Comparison of ENCODE assay signal across 21 cellular contexts in genomic region chr2:105783151-105783738, GRCh38. TPM values are rescaled to one million over a fixed set of nuclear protein-coding genes. Genes with fewer than 3 reads are reported as not detected.
DNase-seq lines count a peak whose midpoint lies in the region; ATAC-seq and TF ChIP-seq lines count a peak whose summit lies in the region.
"Had no signal": no experiment of that assay in that cellular context is flagged by ENCODE, and none has a peak within 500 bp of the region (broad histone marks: within the 10 kb centered on the region; RNA-seq: fewer than 3 reads in every experiment).

No MANE protein-coding gene starts in this region.

- no peak overlapping the region for H3K4me3 ChIP-seq in BLaER1 treated with 17β-estradiol and CSF1 and Interleukin-3, amounts not matched to agents 10 nM and 100 nM
- H3K4me3 ChIP-seq in endodermal cell (ENCODE audit: low read length), result no peak overlapping the region
- H3K4me3 ChIP-seq: body of pancreas, gastrocnemius medialis, testis had no signal

- peak overlapping the region in 3 of 11 experiments; percentile 9 to 42 (median 26); a peak in 2 of 22 replicates for H3K9ac ChIP-seq in BLaER1 treated with 17β-estradiol and CSF1 and Interleukin-3, amounts not matched to agents 10 nM and 100 nM
- H3K9ac ChIP-seq in endodermal cell (ENCODE audit: extremely low read depth, low read length, poor library complexity, severe bottlenecking), result no peak overlapping the region

- peak overlapping the region in 8 of 11 experiments; percentile 8 to 98 (median 30); a peak in 14 of 22 replicates for H3K27ac ChIP-seq in BLaER1 treated with 17β-estradiol and CSF1 and Interleukin-3, amounts not matched to agents 10 nM and 100 nM
- H3K27ac ChIP-seq in CD4-positive, alpha-beta T cell (ENCODE audit: low read depth, low read length), result no peak overlapping the region
- no peak overlapping the region for H3K27ac ChIP-seq in endodermal cell (ENCODE audit: low read depth, low read length)
- H3K27ac ChIP-seq: body of pancreas, epithelial cell of prostate, gastrocnemius medialis, testis had no signal

- CTCF ChIA-PET in CD4-positive, alpha-beta T cell (lab: Charles Lee), result interaction anchor here (0.9 to 2.8 kb wide), 6 partner anchors 10 to 136 kb away, joined by 3 to 8 read pairs (median 3); no protein-coding TSS in a partner anchor

- no peak for TF ChIP-seq CTCF in CD4-positive, alpha-beta T cell (IDR thresholded peaks at IDR 0.05)
- TF ChIP-seq CTCF in endodermal cell (conservative IDR thresholded peaks at IDR 0.05), result no peak

- no peaks in the 10 kb centered on the region for H3K9me3 Mint-ChIP-seq in CD4-positive, alpha-beta T cell
- no peaks in the 10 kb centered on the region for H3K9me3 Mint-ChIP-seq in endodermal cell

- no peaks in the 10 kb centered on the region for H3K27me3 Mint-ChIP-seq in CD4-positive, alpha-beta T cell
- no peaks in the 10 kb centered on the region for H3K27me3 Mint-ChIP-seq in endodermal cell (ENCODE audit: insufficient read depth)
- H3K27me3 Mint-ChIP-seq: progenitor cell of endocrine pancreas had no signal

- H4K20me1 ChIP-seq in BLaER1 treated with 17β-estradiol and CSF1 and Interleukin-3, amounts not matched to agents 10 nM and 100 nM, result peaks cover 26 to 100% (median 46%) of the 10 kb centered on the region in 11 experiments; a peak in 16 of 22 replicates

- H3K4me3 Mint-ChIP-seq in CD4-positive, alpha-beta T cell, result peak overlapping the region; percentile 81
- H3K4me3 Mint-ChIP-seq in endodermal cell, result no peak overlapping the region

- peak overlapping the region; percentile 98 for H3K27ac Mint-ChIP-seq in CD4-positive, alpha-beta T cell
- H3K27ac Mint-ChIP-seq in endodermal cell, result no peak overlapping the region

- peaks cover 56% of the 10 kb centered on the region for H3K36me3 Mint-ChIP-seq in CD4-positive, alpha-beta T cell (ENCODE audit: low read depth)
- peaks cover 7% of the 10 kb centered on the region for H3K36me3 Mint-ChIP-seq in endodermal cell (ENCODE audit: low read depth)

- H3K36me3 ChIP-seq in BLaER1 treated with 17β-estradiol and CSF1 and Interleukin-3, amounts not matched to agents 10 nM and 100 nM, result peaks cover 3 to 56% (median 30%) of the 10 kb centered on the region in 11 experiments; a peak in 18 of 22 replicates
- peaks cover 5% of the 10 kb centered on the region for H3K36me3 ChIP-seq in endodermal cell (ENCODE audit: control insufficient read depth, insufficient read depth, low read length)
- H3K36me3 ChIP-seq: gastrocnemius medialis had no signal

- H3K4me1 ChIP-seq in BLaER1 treated with 17β-estradiol and CSF1 and Interleukin-3, amounts not matched to agents 10 nM and 100 nM, result peaks cover 94 to 100% (median 100%) of the 10 kb centered on the region in 10 experiments
- H3K4me1 ChIP-seq in endodermal cell (ENCODE audit: control insufficient read depth, insufficient read depth, low read length), result no peaks in the 10 kb centered on the region

- WGBS in endodermal cell (ENCODE audit: insufficient coverage in 1 of 2, insufficient read length in 1 of 2), 2 experiments, result 92 to 95% methylated on average over 15 to 18 of the region's 18 CpGs

- ATAC-seq in CD4-positive, alpha-beta T cell (ENCODE audit: poor library complexity), result peak; percentile 22
- ATAC-seq: body of pancreas, gastrocnemius medialis had no signal

- no peaks in the 10 kb centered on the region for H3K9me3 ChIP-seq in BLaER1 treated with 17β-estradiol and CSF1 and Interleukin-3, amounts not matched to agents 10 nM and 100 nM (replicated peaks in 1 of 11)
- H3K9me3 ChIP-seq in CD4-positive, alpha-beta T cell (ENCODE audit: control insufficient read depth, low read length), result no peaks in the 10 kb centered on the region
- no peaks in the 10 kb centered on the region for H3K9me3 ChIP-seq in endodermal cell (ENCODE audit: control insufficient read depth, low read length)
- H3K9me3 ChIP-seq: body of pancreas, gastrocnemius medialis, testis had no signal

- H3K4me2 ChIP-seq in BLaER1 treated with 17β-estradiol and CSF1 and Interleukin-3, amounts not matched to agents 10 nM and 100 nM, result peak overlapping the region; percentile 28 to 99 (median 93); a peak in 20 of 22 replicates

- intact Hi-C loops in CD4-positive, alpha-beta T cell (cut with DNase I, micrococcal nuclease), result loop anchor here (2.0 to 10.0 kb wide), 6 partner anchors 14 to 762 kb away; no protein-coding TSS in a partner anchor

- no peaks in the 10 kb centered on the region for H3K27me3 ChIP-seq in BLaER1 treated with 17β-estradiol and CSF1 and Interleukin-3, amounts not matched to agents 10 nM and 100 nM
- H3K27me3 ChIP-seq in CD4-positive, alpha-beta T cell (ENCODE audit: control insufficient read depth, insufficient read depth, low read length), result no peaks in the 10 kb centered on the region
- no peaks in the 10 kb centered on the region for H3K27me3 ChIP-seq in endodermal cell (ENCODE audit: control insufficient read depth, insufficient read depth, low read length, poor library complexity, severe bottlenecking)
- H3K27me3 ChIP-seq: body of pancreas, gastrocnemius medialis, testis had no signal

- H3K4me1 Mint-ChIP-seq in CD4-positive, alpha-beta T cell (ENCODE audit: low read depth), result peaks cover 97% of the 10 kb centered on the region
- peaks cover 31% of the 10 kb centered on the region for H3K4me1 Mint-ChIP-seq in endodermal cell

- POLR2A ChIA-PET in CD4-positive, alpha-beta T cell (lab: Charles Lee), result interaction anchor here (0.7 to 2.8 kb wide), 19 partner anchors 12 to 314 kb away, joined by 3 to 19 read pairs (median 4); no protein-coding TSS in a partner anchor

- DNase-seq in CD4-positive, alpha-beta T cell, result no peak
- peak; percentile 30 to 34 for DNase-seq in activated T-cell treated with anti-CD3 and anti-CD28 coated beads, Interleukin-2, amount 50 U/mL, for 48 hours
- DNase-seq in endodermal cell, result peak; percentile 20
- no peak for DNase-seq in NCI-H1417 (lab: John Stamatoyannopoulos, UW)
- no peak for DNase-seq in mucosa of gallbladder (ENCODE audit: low spot score)
- DNase-seq in NCI-H1694 (lab: John Stamatoyannopoulos, UW), result no peak
- DNase-seq: activated CD4-positive, CD25-positive, alpha-beta regulatory T cell treated with anti-CD3 and anti-CD28 coated beads, Interleukin-2, amount 50 U/mL, for 72 hours; AML-193; body of pancreas; cortex of kidney; gastrocnemius medialis; mesendoderm; NCI-H1436; NCI-H2171 treated with DMSO at 0.1 percent for 48 hours; NCI-H748 treated with DMSO at 0.1 percent for 48 hours; small intestine; stimulated activated CD4-positive, alpha-beta T cell treated with anti-CD3 and anti-CD28 coated beads, Interleukin-4, amount 100 ng/mL, for 24 hours; testis had no signal

RNA-seq across cellular contexts. Expression of gene NCK2, which starts 38.5 kb away (rescaled TPM):
- 10 to 100 TPM; 92.1 to 92.3 TPM for total RNA-seq in CD4-positive, alpha-beta T cell
- total RNA-seq in endodermal cell, result 10 to 100 TPM; 58.9 to 63.8 TPM
- polyA plus RNA-seq in endodermal cell (2013, experiment 1 of 2), result 58.3 TPM
- polyA plus RNA-seq in endodermal cell (2013, experiment 2 of 2), result 54.9 TPM
- total RNA-seq in mucosa of gallbladder, result 160 TPM

Comparison
In these comparisons a context has a peak if more than half of its experiments do, and no peak if none do; other contexts are left out.
1. H3K27ac ChIP-seq: peak in BLaER1 treated with 17β-estradiol and CSF1 and Interleukin-3, amounts not matched to agents 10 nM and 100 nM (8 of 11); none in CD4-positive, alpha-beta T cell (single experiment) and endodermal cell (single experiment).
2. DNase-seq: peak in activated T-cell treated with anti-CD3 and anti-CD28 coated beads, Interleukin-2, amount 50 U/mL, for 48 hours (2 of 2) and endodermal cell (single experiment); none in CD4-positive, alpha-beta T cell (0 of 10), NCI-H1417 (0 of 3), mucosa of gallbladder (single experiment) and NCI-H1694 (single experiment).